1 cellular context compared by ENCODE assay signal in genomic region chr6:128520436-128521301, GRCh38.
TF ChIP-seq lines count a peak whose summit lies in the region.

Gene PTPRK, minus strand, starts transcription at chr6:128520599. Its CDS starts 241 bp downstream, at chr6:128520358.

TF ChIP-seq in HepG2, 621 proteins besides CTCF, POLR2A, EP300 and RAD21 (continued from another document and continues in another):
- TF ChIP-seq MXD3 (CRISPR knock-in tag; IDR thresholded peaks at IDR 0.05) (peak; percentile 92), SIN3B (IDR thresholded peaks at IDR 0.05; ENCODE audit: low read length) (peak; percentile 15; the same call in 1 of the 2 replicates), YY1 (IDR thresholded peaks at IDR 0.05; ENCODE audit: insufficient read depth, insufficient replicate concordance, low read depth, low read length) (peak; percentile 90), NFE2 (CRISPR knock-in tag; IDR thresholded peaks at IDR 0.05) (no peak), GMEB2 (CRISPR knock-in tag; IDR thresholded peaks at IDR 0.05; ENCODE audit: low read depth) (no peak), ZNF451 (CRISPR knock-in tag; IDR thresholded peaks at IDR 0.05) (no peak), JARID2 (CRISPR knock-in tag; IDR thresholded peaks at IDR 0.05; ENCODE audit: insufficient replicate concordance) (no peak), KDM6A (CRISPR knock-in tag; IDR thresholded peaks at IDR 0.05; ENCODE audit: low read depth) (0 out of 2 replicates have a peak, but pooled peaks have one; percentile 38), NR2F1 (CRISPR knock-in tag; IDR thresholded peaks at IDR 0.05) (no peak), PAF1 (CRISPR knock-in tag; IDR thresholded peaks at IDR 0.05) (no peak), TFDP2 (CRISPR knock-in tag; IDR thresholded peaks at IDR 0.05) (peak; percentile 66), ZNF772 (CRISPR knock-in tag; IDR thresholded peaks at IDR 0.05) (peak; percentile 69; the same call in 1 of the 2 replicates), ZNF512 (CRISPR knock-in tag; IDR thresholded peaks at IDR 0.05) (no peak), RARA (CRISPR knock-in tag; IDR thresholded peaks at IDR 0.05) (peak; percentile 61), ZNF614 (CRISPR knock-in tag; IDR thresholded peaks at IDR 0.05; ENCODE audit: borderline replicate concordance) (no peak; the same call in none of the 2 replicates), ZNF484 (CRISPR knock-in tag; IDR thresholded peaks at IDR 0.05; ENCODE audit: borderline replicate concordance, low read depth) (no peak), SNAPC4 (CRISPR knock-in tag; IDR thresholded peaks at IDR 0.05) (no peak), TFE3 (CRISPR knock-in tag; IDR thresholded peaks at IDR 0.05) (no peak), POGK (CRISPR knock-in tag; conservative IDR thresholded peaks at IDR 0.05) (0 out of 2 replicates have a peak, but pooled peaks have one; percentile 17), SYNCRIP (IDR thresholded peaks at IDR 0.05; ENCODE audit: insufficient read depth, low read depth, low read length) (no peak), REL (CRISPR knock-in tag; conservative IDR thresholded peaks at IDR 0.05) (no peak), ZNF331 (CRISPR knock-in tag; IDR thresholded peaks at IDR 0.05) (0 out of 2 replicates have a peak, but pooled peaks have one; percentile 58), ZFP41 (CRISPR knock-in tag; IDR thresholded peaks at IDR 0.05; ENCODE audit: borderline replicate concordance) (no peak), ZNF780A (CRISPR knock-in tag; IDR thresholded peaks at IDR 0.05) (no peak), ZSCAN9 (CRISPR knock-in tag; IDR thresholded peaks at IDR 0.05; ENCODE audit: borderline replicate concordance) (peak; percentile 91; the same call in 1 of the 2 replicates), ATF6 (CRISPR knock-in tag; conservative IDR thresholded peaks at IDR 0.05) (no peak), TERF1 (CRISPR knock-in tag; IDR thresholded peaks at IDR 0.05) (no peak), KAT8 (CRISPR knock-in tag; IDR thresholded peaks at IDR 0.05) (peak; percentile 59; the same call in 1 of the 2 replicates), ZBTB43 (CRISPR knock-in tag; conservative IDR thresholded peaks at IDR 0.05) (no peak), HIC2 (CRISPR knock-in tag; IDR thresholded peaks at IDR 0.05; ENCODE audit: low read depth) (no peak), ZC3H13 (CRISPR knock-in tag; IDR thresholded peaks at IDR 0.05) (no peak), NRL (CRISPR knock-in tag; IDR thresholded peaks at IDR 0.05; ENCODE audit: borderline replicate concordance) (no peak; the same call in 1 of the 2 replicates), ZNF569 (CRISPR knock-in tag; IDR thresholded peaks at IDR 0.05; ENCODE audit: borderline replicate concordance) (no peak), MTA1 (CRISPR knock-in tag; IDR thresholded peaks at IDR 0.05; ENCODE audit: borderline replicate concordance) (no peak; the same call in 1 of the 2 replicates), ELF3 (CRISPR knock-in tag; IDR thresholded peaks at IDR 0.05) (peak; percentile 61; the same call in 1 of the 2 replicates)
